1 cellular context compared by ENCODE assay signal in genomic region chr11:2926611-2927492, GRCh38.
TF ChIP-seq lines count a peak whose summit lies in the region.

No MANE protein-coding gene starts in this region.

TF ChIP-seq in K562, 482 proteins besides CTCF, POLR2A, EP300 and RAD21 (continued from another document):
- no peak for TF ChIP-seq ZNF75A (CRISPR knock-in tag; IDR thresholded peaks at IDR 0.05)
- no peak for TF ChIP-seq ZBTB1 (CRISPR knock-in tag; IDR thresholded peaks at IDR 0.05; ENCODE audit: borderline replicate concordance, low read depth)
- TF ChIP-seq JUNB (CRISPR knock-in tag; conservative IDR thresholded peaks at IDR 0.05) = no peak
- TF ChIP-seq ARID3A (IDR thresholded peaks at IDR 0.05; ENCODE audit: borderline replicate concordance, low read depth, low read length) = no peak
- no peak for TF ChIP-seq RBBP5 (IDR thresholded peaks at IDR 0.05; ENCODE audit: borderline replicate concordance, insufficient read depth, low read length, poor library complexity, severe bottlenecking)
- TF ChIP-seq MTA2 (IDR thresholded peaks at IDR 0.05; ENCODE audit: low read depth) = no peak
- no peak for TF ChIP-seq YY1 (IDR thresholded peaks at IDR 0.05; ENCODE audit: borderline replicate concordance in 1 of 3, control insufficient read depth in 1 of 3, extremely low read depth in 1 of 3, insufficient read depth in 3 of 3, insufficient read length in 1 of 3, insufficient replicate concordance in 2 of 3, low read depth in 1 of 3, low read length in 2 of 3)
- no peak for TF ChIP-seq HNRNPLL (IDR thresholded peaks at IDR 0.05; ENCODE audit: low read depth, low read length, poor library complexity, severe bottlenecking)
- no peak for TF ChIP-seq CREBBP (IDR thresholded peaks at IDR 0.05; ENCODE audit: low read depth, low read length)
- TF ChIP-seq TRIM28 (IDR thresholded peaks at IDR 0.05) = no peak
- no peak for TF ChIP-seq LARP7 (IDR thresholded peaks at IDR 0.05)
- no peak for TF ChIP-seq POLR2H (tag; IDR thresholded peaks at IDR 0.05; ENCODE audit: low read depth)
- no peak for TF ChIP-seq PHF21A (IDR thresholded peaks at IDR 0.05; ENCODE audit: borderline replicate concordance, low read depth)
- no peak for TF ChIP-seq ATF7 (IDR thresholded peaks at IDR 0.05)
- TF ChIP-seq RUNX1 (IDR thresholded peaks at IDR 0.05; ENCODE audit: low read depth) = no peak
- 0 out of 2 replicates have a peak, but pooled peaks have one; percentile 22 for TF ChIP-seq GABPB1 (CRISPR knock-in tag; IDR thresholded peaks at IDR 0.05)
- TF ChIP-seq OTX1 (CRISPR knock-in tag; IDR thresholded peaks at IDR 0.05) = no peak
- peak; percentile 27; the same call in 1 of the 2 replicates for TF ChIP-seq RBFOX2 (IDR thresholded peaks at IDR 0.05; ENCODE audit: low read depth, low read length)
- no peak for TF ChIP-seq RBM22 (IDR thresholded peaks at IDR 0.05; ENCODE audit: low read depth, low read length, poor library complexity, severe bottlenecking)
- peak; percentile 77 for TF ChIP-seq ZBTB33 (CRISPR knock-in tag; IDR thresholded peaks at IDR 0.05)
- no peak for TF ChIP-seq NCOA1 (IDR thresholded peaks at IDR 0.05; ENCODE audit: low read depth)
- no peak for TF ChIP-seq PREB (CRISPR knock-in tag; IDR thresholded peaks at IDR 0.05)
- no peak for TF ChIP-seq ELF4 (CRISPR knock-in tag; IDR thresholded peaks at IDR 0.05)
- TF ChIP-seq ZBTB12 (CRISPR knock-in tag; IDR thresholded peaks at IDR 0.05) = no peak
- no peak for TF ChIP-seq ZKSCAN8 (CRISPR knock-in tag; IDR thresholded peaks at IDR 0.05)
- TF ChIP-seq SIN3A (IDR thresholded peaks at IDR 0.05; ENCODE audit: borderline replicate concordance in 2 of 2, control insufficient read depth in 1 of 2, low read depth in 2 of 2, low read length in 2 of 2) = 0 out of 4 replicates have a peak, but pooled peaks of 1 of the 2 experiments have one; percentile 28
- TF ChIP-seq KDM5B (IDR thresholded peaks at IDR 0.05; ENCODE audit: insufficient replicate concordance, low read depth, low read length) = peak; percentile 4
- TF ChIP-seq TAF7 (tag; IDR thresholded peaks at IDR 0.05) = no peak
- TF ChIP-seq CHD4 (IDR thresholded peaks at IDR 0.05; ENCODE audit: insufficient read depth, insufficient replicate concordance, low read depth, low read length, poor library complexity, severe bottlenecking) = no peak
- no peak for TF ChIP-seq SNIP1 (IDR thresholded peaks at IDR 0.05; ENCODE audit: low read depth)
- no peak for TF ChIP-seq ETS1 (conservative IDR thresholded peaks at IDR 0.05; ENCODE audit: control insufficient read depth, low read depth, low read length)
- TF ChIP-seq BRF1 (IDR thresholded peaks at IDR 0.05; ENCODE audit: borderline replicate concordance, extremely low read depth, insufficient read length) = no peak
